Comparison of ENCODE assay signal across 1 cellular context in the genomic region with DNA sequence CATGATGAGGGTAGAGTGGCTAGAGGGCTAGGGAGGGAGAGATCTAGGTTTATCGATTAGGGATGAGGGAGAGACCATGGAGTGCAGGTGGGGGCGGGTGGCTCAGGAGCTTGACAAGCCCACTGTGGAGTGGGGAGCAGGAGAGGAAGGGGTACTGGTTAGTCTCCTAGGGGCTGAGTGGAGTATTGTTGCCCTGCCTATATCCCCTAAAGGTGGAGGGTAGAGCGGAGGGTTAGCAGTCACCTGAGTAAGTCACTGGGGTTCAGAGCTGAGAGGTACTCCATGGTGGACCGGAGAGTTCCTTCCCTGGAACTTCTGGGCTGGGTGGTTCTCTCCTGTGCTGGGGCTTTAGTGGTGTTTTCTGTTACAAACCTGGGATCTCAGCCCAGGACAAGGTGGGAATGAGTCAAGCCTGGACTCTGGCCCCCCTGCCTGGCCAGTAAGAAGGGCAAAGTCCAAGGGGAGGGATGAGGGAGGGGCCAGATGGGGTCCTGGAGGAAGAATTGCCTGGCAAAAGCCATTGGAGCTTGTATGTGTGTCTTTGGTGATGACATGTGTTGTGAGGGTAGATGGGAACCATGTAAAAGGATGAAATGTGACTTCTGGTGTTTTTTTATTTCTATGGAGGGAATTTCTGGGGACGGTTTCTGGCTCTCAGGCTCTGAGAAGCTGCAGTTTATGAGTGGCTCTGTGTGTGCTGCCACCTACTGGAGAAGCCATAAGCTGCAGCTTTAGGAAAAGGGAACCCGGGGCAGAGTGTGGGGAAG.
TF ChIP-seq lines count a peak whose summit lies in the region.

TSS of gene CIDEB (minus strand) at position 403 of the 767 bp plus-strand sequence. CDS start at position 284, 119 bp downstream.

TF ChIP-seq in HepG2, 621 proteins besides CTCF, POLR2A, EP300 and RAD21 (continued from another document and continues in another):
- peak; percentile 72; the same call in 1 of the 2 replicates for TF ChIP-seq ZBTB43 (CRISPR knock-in tag; conservative IDR thresholded peaks at IDR 0.05)
- TF ChIP-seq HOMEZ (CRISPR knock-in tag; IDR thresholded peaks at IDR 0.05; ENCODE audit: low read depth), result peak; percentile 97
- TF ChIP-seq, protein P1, sequence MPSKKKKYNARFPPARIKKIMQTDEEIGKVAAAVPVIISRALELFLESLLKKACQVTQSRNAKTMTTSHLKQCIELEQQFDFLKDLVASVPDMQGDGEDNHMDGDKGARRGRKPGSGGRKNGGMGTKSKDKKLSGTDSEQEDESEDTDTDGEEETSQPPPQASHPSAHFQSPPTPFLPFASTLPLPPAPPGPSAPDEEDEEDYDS (CRISPR knock-in tag; IDR thresholded peaks at IDR 0.05), result peak; percentile 89
- no peak for TF ChIP-seq ZNF670 (CRISPR knock-in tag; IDR thresholded peaks at IDR 0.05; ENCODE audit: borderline replicate concordance)
- no peak; the same call in 1 of the 2 replicates for TF ChIP-seq NONO (IDR thresholded peaks at IDR 0.05)
- TF ChIP-seq NONO (CRISPR knock-in tag; conservative IDR thresholded peaks at IDR 0.05), result no peak
- TF ChIP-seq, protein P2, sequence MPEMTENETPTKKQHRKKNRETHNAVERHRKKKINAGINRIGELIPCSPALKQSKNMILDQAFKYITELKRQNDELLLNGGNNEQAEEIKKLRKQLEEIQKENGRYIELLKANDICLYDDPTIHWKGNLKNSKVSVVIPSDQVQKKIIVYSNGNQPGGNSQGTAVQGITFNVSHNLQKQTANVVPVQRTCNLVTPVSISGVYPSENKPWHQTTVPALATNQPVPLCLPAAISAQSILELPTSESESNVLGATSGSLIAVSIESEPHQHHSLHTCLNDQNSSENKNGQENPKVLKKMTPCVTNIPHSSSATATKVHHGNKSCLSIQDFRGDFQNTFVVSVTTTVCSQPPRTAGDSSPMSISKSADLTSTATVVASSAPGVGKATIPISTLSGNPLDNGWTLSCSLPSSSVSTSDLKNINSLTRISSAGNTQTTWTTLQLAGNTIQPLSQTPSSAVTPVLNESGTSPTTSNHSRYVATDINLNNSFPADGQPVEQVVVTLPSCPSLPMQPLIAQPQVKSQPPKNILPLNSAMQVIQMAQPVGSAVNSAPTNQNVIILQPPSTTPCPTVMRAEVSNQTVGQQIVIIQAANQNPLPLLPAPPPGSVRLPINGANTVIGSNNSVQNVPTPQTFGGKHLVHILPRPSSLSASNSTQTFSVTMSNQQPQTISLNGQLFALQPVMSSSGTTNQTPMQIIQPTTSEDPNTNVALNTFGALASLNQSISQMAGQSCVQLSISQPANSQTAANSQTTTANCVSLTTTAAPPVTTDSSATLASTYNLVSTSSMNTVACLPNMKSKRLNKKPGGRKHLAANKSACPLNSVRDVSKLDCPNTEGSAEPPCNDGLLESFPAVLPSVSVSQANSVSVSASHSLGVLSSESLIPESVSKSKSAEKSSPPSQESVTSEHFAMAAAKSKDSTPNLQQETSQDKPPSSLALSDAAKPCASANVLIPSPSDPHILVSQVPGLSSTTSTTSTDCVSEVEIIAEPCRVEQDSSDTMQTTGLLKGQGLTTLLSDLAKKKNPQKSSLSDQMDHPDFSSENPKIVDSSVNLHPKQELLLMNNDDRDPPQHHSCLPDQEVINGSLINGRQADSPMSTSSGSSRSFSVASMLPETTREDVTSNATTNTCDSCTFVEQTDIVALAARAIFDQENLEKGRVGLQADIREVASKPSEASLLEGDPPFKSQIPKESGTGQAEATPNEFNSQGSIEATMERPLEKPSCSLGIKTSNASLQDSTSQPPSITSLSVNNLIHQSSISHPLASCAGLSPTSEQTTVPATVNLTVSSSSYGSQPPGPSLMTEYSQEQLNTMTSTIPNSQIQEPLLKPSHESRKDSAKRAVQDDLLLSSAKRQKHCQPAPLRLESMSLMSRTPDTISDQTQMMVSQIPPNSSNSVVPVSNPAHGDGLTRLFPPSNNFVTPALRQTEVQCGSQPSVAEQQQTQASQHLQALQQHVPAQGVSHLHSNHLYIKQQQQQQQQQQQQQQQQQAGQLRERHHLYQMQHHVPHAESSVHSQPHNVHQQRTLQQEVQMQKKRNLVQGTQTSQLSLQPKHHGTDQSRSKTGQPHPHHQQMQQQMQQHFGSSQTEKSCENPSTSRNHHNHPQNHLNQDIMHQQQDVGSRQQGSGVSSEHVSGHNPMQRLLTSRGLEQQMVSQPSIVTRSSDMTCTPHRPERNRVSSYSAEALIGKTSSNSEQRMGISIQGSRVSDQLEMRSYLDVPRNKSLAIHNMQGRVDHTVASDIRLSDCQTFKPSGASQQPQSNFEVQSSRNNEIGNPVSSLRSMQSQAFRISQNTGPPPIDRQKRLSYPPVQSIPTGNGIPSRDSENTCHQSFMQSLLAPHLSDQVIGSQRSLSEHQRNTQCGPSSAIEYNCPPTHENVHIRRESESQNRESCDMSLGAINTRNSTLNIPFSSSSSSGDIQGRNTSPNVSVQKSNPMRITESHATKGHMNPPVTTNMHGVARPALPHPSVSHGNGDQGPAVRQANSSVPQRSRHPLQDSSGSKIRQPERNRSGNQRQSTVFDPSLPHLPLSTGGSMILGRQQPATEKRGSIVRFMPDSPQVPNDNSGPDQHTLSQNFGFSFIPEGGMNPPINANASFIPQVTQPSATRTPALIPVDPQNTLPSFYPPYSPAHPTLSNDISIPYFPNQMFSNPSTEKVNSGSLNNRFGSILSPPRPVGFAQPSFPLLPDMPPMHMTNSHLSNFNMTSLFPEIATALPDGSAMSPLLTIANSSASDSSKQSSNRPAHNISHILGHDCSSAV (CRISPR knock-in tag; IDR thresholded peaks at IDR 0.05; ENCODE audit: borderline replicate concordance), result no peak; the same call in 1 of the 2 replicates
- TF ChIP-seq, protein P3, sequence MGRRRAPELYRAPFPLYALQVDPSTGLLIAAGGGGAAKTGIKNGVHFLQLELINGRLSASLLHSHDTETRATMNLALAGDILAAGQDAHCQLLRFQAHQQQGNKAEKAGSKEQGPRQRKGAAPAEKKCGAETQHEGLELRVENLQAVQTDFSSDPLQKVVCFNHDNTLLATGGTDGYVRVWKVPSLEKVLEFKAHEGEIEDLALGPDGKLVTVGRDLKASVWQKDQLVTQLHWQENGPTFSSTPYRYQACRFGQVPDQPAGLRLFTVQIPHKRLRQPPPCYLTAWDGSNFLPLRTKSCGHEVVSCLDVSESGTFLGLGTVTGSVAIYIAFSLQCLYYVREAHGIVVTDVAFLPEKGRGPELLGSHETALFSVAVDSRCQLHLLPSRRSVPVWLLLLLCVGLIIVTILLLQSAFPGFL (CRISPR knock-in tag; IDR thresholded peaks at IDR 0.05), result no peak
- TF ChIP-seq TAF1 (CRISPR knock-in tag; IDR thresholded peaks at IDR 0.05), result peak; percentile 82; the same call in 1 of the 2 replicates
- TF ChIP-seq RFX1 (IDR thresholded peaks at IDR 0.05), result no peak
- TF ChIP-seq RNF219 (CRISPR knock-in tag; IDR thresholded peaks at IDR 0.05), result no peak
- TF ChIP-seq SATB2 (CRISPR knock-in tag; IDR thresholded peaks at IDR 0.05), result no peak
- TF ChIP-seq, protein P4, sequence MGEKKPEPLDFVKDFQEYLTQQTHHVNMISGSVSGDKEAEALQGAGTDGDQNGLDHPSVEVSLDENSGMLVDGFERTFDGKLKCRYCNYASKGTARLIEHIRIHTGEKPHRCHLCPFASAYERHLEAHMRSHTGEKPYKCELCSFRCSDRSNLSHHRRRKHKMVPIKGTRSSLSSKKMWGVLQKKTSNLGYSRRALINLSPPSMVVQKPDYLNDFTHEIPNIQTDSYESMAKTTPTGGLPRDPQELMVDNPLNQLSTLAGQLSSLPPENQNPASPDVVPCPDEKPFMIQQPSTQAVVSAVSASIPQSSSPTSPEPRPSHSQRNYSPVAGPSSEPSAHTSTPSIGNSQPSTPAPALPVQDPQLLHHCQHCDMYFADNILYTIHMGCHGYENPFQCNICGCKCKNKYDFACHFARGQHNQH (CRISPR knock-in tag; IDR thresholded peaks at IDR 0.05), result peak; percentile 97
- no peak for TF ChIP-seq JARID2 (CRISPR knock-in tag; IDR thresholded peaks at IDR 0.05; ENCODE audit: insufficient replicate concordance)
- TF ChIP-seq U2AF2 (IDR thresholded peaks at IDR 0.05; ENCODE audit: low read depth, low read length), result no peak
- no peak for TF ChIP-seq JUNB (CRISPR knock-in tag; IDR thresholded peaks at IDR 0.05; ENCODE audit: borderline replicate concordance)
- peak; percentile 96 for TF ChIP-seq ZNF83 (CRISPR knock-in tag; IDR thresholded peaks at IDR 0.05; ENCODE audit: borderline replicate concordance)
- peak; percentile 97 for TF ChIP-seq GATAD2A (CRISPR knock-in tag; IDR thresholded peaks at IDR 0.05)
- no peak for TF ChIP-seq ATRX (CRISPR knock-in tag; IDR thresholded peaks at IDR 0.05; ENCODE audit: borderline replicate concordance)
- peak; percentile 99 for TF ChIP-seq XRCC5 (optimal IDR thresholded peaks at IDR 0.05; ENCODE audit: low read length)
- 0 out of 2 replicates have a peak, but pooled peaks have one; percentile 66 for TF ChIP-seq ZNF333 (CRISPR knock-in tag; IDR thresholded peaks at IDR 0.05; ENCODE audit: borderline replicate concordance)
- peak; percentile 89; the same call in 1 of the 2 replicates for TF ChIP-seq ZNF510 (CRISPR knock-in tag; IDR thresholded peaks at IDR 0.05; ENCODE audit: low read depth)
- no peak for TF ChIP-seq ZNF17 (CRISPR knock-in tag; IDR thresholded peaks at IDR 0.05)
- TF ChIP-seq E2F5 (CRISPR knock-in tag; conservative IDR thresholded peaks at IDR 0.05), result no peak
- TF ChIP-seq SP4 (CRISPR knock-in tag; IDR thresholded peaks at IDR 0.05), result peak; percentile 89
- TF ChIP-seq HMG20B (CRISPR knock-in tag; conservative IDR thresholded peaks at IDR 0.05), result peak; percentile 91
- TF ChIP-seq TEAD2 (CRISPR knock-in tag; IDR thresholded peaks at IDR 0.05), result no peak
- TF ChIP-seq ADNP (CRISPR knock-in tag; IDR thresholded peaks at IDR 0.05), result no peak
- peak; percentile 99 for TF ChIP-seq ASH2L (IDR thresholded peaks at IDR 0.05; ENCODE audit: insufficient read length, low read depth, low read length)
- TF ChIP-seq POLR2AphosphoS2 (IDR thresholded peaks at IDR 0.05; ENCODE audit: low read depth, low read length), result no peak
- peak; percentile 54 for TF ChIP-seq ZNF607 (CRISPR knock-in tag; IDR thresholded peaks at IDR 0.05; ENCODE audit: borderline replicate concordance)
- TF ChIP-seq ZSCAN21 (CRISPR knock-in tag; IDR thresholded peaks at IDR 0.05; ENCODE audit: borderline replicate concordance), result 0 out of 2 replicates have a peak, but pooled peaks have one; percentile 75
- TF ChIP-seq ZNF33B (CRISPR knock-in tag; IDR thresholded peaks at IDR 0.05), result no peak
- TF ChIP-seq PHF20 (CRISPR knock-in tag; IDR thresholded peaks at IDR 0.05), result no peak
- TF ChIP-seq ZIK1 (CRISPR knock-in tag; IDR thresholded peaks at IDR 0.05; ENCODE audit: borderline replicate concordance, low read depth), result peak; percentile 46; the same call in 1 of the 2 replicates
- no peak for TF ChIP-seq HNRNPK (IDR thresholded peaks at IDR 0.05; ENCODE audit: low read depth, low read length, poor library complexity, severe bottlenecking)
- peak; percentile 64 for TF ChIP-seq RBM39 (IDR thresholded peaks at IDR 0.05; ENCODE audit: low read depth, low read length, poor library complexity, severe bottlenecking)
- no peak for TF ChIP-seq ARNT (IDR thresholded peaks at IDR 0.05)
- TF ChIP-seq ZNF224 (CRISPR knock-in tag; IDR thresholded peaks at IDR 0.05), result peak; percentile 86
